In genomic region chr4:13452927-13453579, GRCh38 we compare ENCODE assay signal across 15 cellular contexts. TPM values are rescaled to one million over a fixed set of nuclear protein-coding genes. Genes with fewer than 3 reads are reported as not detected.
A peak's percentile ranks its signal among the peaks of the same experiment; 100 is the strongest.
DNase-seq lines count a peak whose midpoint lies in the region; ATAC-seq and TF ChIP-seq lines count a peak whose summit lies in the region.
"Had no signal": no experiment of that assay in that cellular context is flagged by ENCODE, and none has a peak within 500 bp of the region (broad histone marks: within the 10 kb centered on the region; RNA-seq: fewer than 3 reads in every experiment).

No MANE protein-coding gene starts in this region.

- H3K27ac ChIP-seq in psoas muscle: no peak overlapping the region
- H3K27ac ChIP-seq: SK-N-MC, thoracic aorta had no signal

- WGBS in psoas muscle, 3 donors: 95 to 100% (median 97%) methylated on average over 1 of the region's 1 CpG

- peaks cover 5% of the 10 kb centered on the region for H3K9me3 Mint-ChIP-seq in activated T-cell treated with anti-CD3 and anti-CD28 coated beads, Interleukin-2, amount 50 U/mL, for 4 hours
- peaks cover 19% of the 10 kb centered on the region for H3K9me3 Mint-ChIP-seq in activated T-helper 1 cell treated with anti-CD3 and anti-CD28 coated beads, Interleukin-12 subunit alpha, Interleukin-12 subunit beta, Interleukin-2, Interleukin-4 antibody, amounts not matched to agents 30 ng/mL and 10 ng/mL and 1 ng/mL, durations not matched to agents 14 hours and 24 hours and 36 hours

- no peak for ATAC-seq in activated T-cell treated with anti-CD3 and anti-CD28 coated beads, Interleukin-2, amount 50 U/mL, for 4 hours
- ATAC-seq in HG02885 (IDR thresholded peaks at IDR 0.05; ENCODE audit: poor library complexity, unreplicated experiment) (peak; percentile 71), left cardiac atrium (no peak), psoas muscle (no peak)
- ATAC-seq in stimulated activated naive CD8-positive, alpha-beta T cell treated with anti-CD3 and anti-CD28 coated beads, Interleukin-15, Interleukin-2, amounts not matched to agents 100 U/mL and 50 U/mL, for 24 hours: peak; percentile 43

- no peaks in the 10 kb centered on the region for H3K36me3 ChIP-seq in psoas muscle (ENCODE audit: insufficient read depth in 1 of 2, low read depth in 1 of 2)

- H3K4me3 ChIP-seq in psoas muscle: no peak overlapping the region
- H3K4me3 ChIP-seq: lung, SK-N-MC, thoracic aorta had no signal

- peaks cover 23% of the 10 kb centered on the region for H3K36me3 Mint-ChIP-seq in activated T-cell treated with anti-CD3 and anti-CD28 coated beads, Interleukin-2, amount 50 U/mL, for 4 hours (ENCODE audit: insufficient read depth)
- H3K36me3 Mint-ChIP-seq in activated T-helper 1 cell treated with anti-CD3 and anti-CD28 coated beads, Interleukin-12 subunit alpha, Interleukin-12 subunit beta, Interleukin-2, Interleukin-4 antibody, amounts not matched to agents 30 ng/mL and 10 ng/mL and 1 ng/mL, durations not matched to agents 14 hours and 24 hours and 36 hours (ENCODE audit: low read depth): peaks cover 24% of the 10 kb centered on the region

- peak overlapping the region; percentile 80 for H3K27ac Mint-ChIP-seq in activated T-helper 1 cell treated with anti-CD3 and anti-CD28 coated beads, Interleukin-12 subunit alpha, Interleukin-12 subunit beta, Interleukin-2, Interleukin-4 antibody, amounts not matched to agents 30 ng/mL and 10 ng/mL and 1 ng/mL, durations not matched to agents 14 hours and 24 hours and 36 hours

- H3K27me3 Mint-ChIP-seq in activated T-cell treated with anti-CD3 and anti-CD28 coated beads, Interleukin-2, amount 50 U/mL, for 4 hours (ENCODE audit: low read depth): no peaks in the 10 kb centered on the region
- no peaks in the 10 kb centered on the region for H3K27me3 Mint-ChIP-seq in activated T-helper 1 cell treated with anti-CD3 and anti-CD28 coated beads, Interleukin-12 subunit alpha, Interleukin-12 subunit beta, Interleukin-2, Interleukin-4 antibody, amounts not matched to agents 30 ng/mL and 10 ng/mL and 1 ng/mL, durations not matched to agents 14 hours and 24 hours and 36 hours (ENCODE audit: insufficient read depth)

- DNase-seq in activated T-cell treated with anti-CD3 and anti-CD28 coated beads, Interleukin-2, amount 50 U/mL, for 4 hours: no peak
- no peak for DNase-seq in activated T-cell treated with anti-CD3 and anti-CD28 coated beads, Interleukin-2, amount 50 U/mL, for 1 hour
- no peak for DNase-seq in activated T-helper 1 cell treated with anti-CD3 and anti-CD28 coated beads, Interleukin-12 subunit alpha, Interleukin-12 subunit beta, Interleukin-2, Interleukin-4 antibody, amounts not matched to agents 30 ng/mL and 10 ng/mL and 1 ng/mL, durations not matched to agents 14 hours and 24 hours and 36 hours (ENCODE audit: low spot score)
- DNase-seq in stimulated activated naive CD8-positive, alpha-beta T cell treated with anti-CD3 and anti-CD28 coated beads, Interleukin-15, Interleukin-2, amounts not matched to agents 100 U/mL and 50 U/mL, for 24 hours: no peak
- DNase-seq in left cardiac atrium (no peak), psoas muscle (no peak), NCI-H187 treated with DMSO at 0.1 percent for 48 hours (lab: John Stamatoyannopoulos, UW) (no peak)
- DNase-seq: amygdala, H7, Karpas-422, NCI-H510A treated with DMSO at 0.1 percent for 48 hours had no signal

- no peak for TF ChIP-seq CTCF in psoas muscle (IDR thresholded peaks at IDR 0.05)

- H3K4me3 Mint-ChIP-seq in activated T-cell treated with anti-CD3 and anti-CD28 coated beads, Interleukin-2, amount 50 U/mL, for 4 hours: peak overlapping the region; percentile 65
- no peak overlapping the region for H3K4me3 Mint-ChIP-seq in activated T-helper 1 cell treated with anti-CD3 and anti-CD28 coated beads, Interleukin-12 subunit alpha, Interleukin-12 subunit beta, Interleukin-2, Interleukin-4 antibody, amounts not matched to agents 30 ng/mL and 10 ng/mL and 1 ng/mL, durations not matched to agents 14 hours and 24 hours and 36 hours

- no peaks in the 10 kb centered on the region for H3K4me1 ChIP-seq in psoas muscle

- H3K4me1 Mint-ChIP-seq in activated T-cell treated with anti-CD3 and anti-CD28 coated beads, Interleukin-2, amount 50 U/mL, for 4 hours (ENCODE audit: low read depth): peaks cover 20% of the 10 kb centered on the region
- peaks cover 18% of the 10 kb centered on the region for H3K4me1 Mint-ChIP-seq in activated T-helper 1 cell treated with anti-CD3 and anti-CD28 coated beads, Interleukin-12 subunit alpha, Interleukin-12 subunit beta, Interleukin-2, Interleukin-4 antibody, amounts not matched to agents 30 ng/mL and 10 ng/mL and 1 ng/mL, durations not matched to agents 14 hours and 24 hours and 36 hours (ENCODE audit: low read depth)

- H3K27me3 ChIP-seq in psoas muscle (ENCODE audit: insufficient read depth in 3 of 3, low read length in 2 of 3): no peaks in the 10 kb centered on the region

- H3K9me3 ChIP-seq in psoas muscle: no peaks in the 10 kb centered on the region
- H3K9me3 ChIP-seq: thoracic aorta had no signal

- intact Hi-C loops in activated T-helper 1 cell treated with anti-CD3 and anti-CD28 coated beads, Interleukin-12 subunit alpha, Interleukin-12 subunit beta, Interleukin-2, Interleukin-4 antibody, amounts not matched to agents 30 ng/mL and 10 ng/mL and 1 ng/mL, durations not matched to agents 14 hours and 24 hours and 36 hours (cut with micrococcal nuclease): loop anchor here (1.0 kb wide), 1 partner anchor 31 kb away; the partner anchor contains the start of gene RAB28
- intact Hi-C loops in left cardiac atrium (cut with DNase I) (no loop called here), psoas muscle (cut with DNase I) (no loop called here)

RNA-seq across cellular contexts. Expression of gene RAB28, which starts 31.1 kb away (rescaled TPM):
- total RNA-seq in activated T-cell treated with anti-CD3 and anti-CD28 coated beads, Interleukin-2, amount 50 U/mL, for 4 hours: 10 to 100 TPM; 14.2 to 14.9 (median 14.2) TPM
- 19.3 and 22.2 TPM in 2 replicates for total RNA-seq in activated T-helper 1 cell treated with anti-CD3 and anti-CD28 coated beads, Interleukin-12 subunit alpha, Interleukin-12 subunit beta, Interleukin-2, Interleukin-4 antibody, amounts not matched to agents 30 ng/mL and 10 ng/mL and 1 ng/mL, durations not matched to agents 14 hours and 24 hours and 36 hours
- total RNA-seq in left cardiac atrium: 10 to 100 TPM; 15.9 to 18.5 TPM
- total RNA-seq in psoas muscle: 1 to 10 TPM; 5.1 to 6.9 (median 5.8) TPM
- polyA plus RNA-seq in psoas muscle: 1 to 10 TPM; 5.2 to 9.0 (median 7.8) TPM

Comparison
In these comparisons a context has a peak if more than half of its experiments do, and no peak if none do; other contexts are left out.
1. ATAC-seq: peak in HG02885 (single experiment) and stimulated activated naive CD8-positive, alpha-beta T cell treated with anti-CD3 and anti-CD28 coated beads, Interleukin-15, Interleukin-2, amounts not matched to agents 100 U/mL and 50 U/mL, for 24 hours (single experiment); none in activated T-cell treated with anti-CD3 and anti-CD28 coated beads, Interleukin-2, amount 50 U/mL, for 4 hours (0 of 2), left cardiac atrium (0 of 2) and psoas muscle (0 of 4).